In the genomic region with DNA sequence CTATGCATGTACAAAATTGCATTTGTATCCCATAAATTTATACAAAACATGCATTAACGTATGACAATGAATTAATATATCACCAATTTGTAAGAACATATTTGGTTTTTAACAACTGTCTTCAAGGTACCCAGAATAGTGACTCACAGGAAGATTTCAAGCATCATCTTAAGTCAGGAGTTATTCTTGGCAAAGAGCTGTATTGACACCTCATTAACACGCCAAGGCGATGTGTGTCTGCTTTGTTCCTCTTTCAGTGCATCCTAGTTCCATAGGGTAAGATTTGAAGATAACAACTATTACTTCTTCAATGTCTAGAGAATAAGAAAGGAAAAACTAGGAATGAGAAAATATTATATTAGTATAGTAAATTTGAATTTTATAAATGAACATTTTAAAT, we compare ENCODE assay signal across 15 cellular contexts. TPM values are rescaled to one million over a fixed set of nuclear protein-coding genes. Genes with fewer than 3 reads are reported as not detected.
"Had no signal": no experiment of that assay in that cellular context is flagged by ENCODE, and none has a peak within 500 bp of the region (broad histone marks: within the 10 kb centered on the region; RNA-seq: fewer than 3 reads in every experiment).

No MANE protein-coding gene starts in this region.

- H3K27me3 ChIP-seq: upper lobe of right lung had no signal

- H3K9me3 ChIP-seq: prostate gland, upper lobe of right lung had no signal

- H3K4me1 ChIP-seq: prostate gland, upper lobe of right lung had no signal

- H3K4me3 ChIP-seq: coronary artery, prostate gland, upper lobe of right lung had no signal

- DNase-seq: activated CD4-positive, alpha-beta memory T cell treated with anti-CD3 and anti-CD28 coated beads, Interleukin-2, amount 10 ng/mL, durations not matched to agents 7 days and 5 days; activated CD4-positive, alpha-beta T cell treated with anti-CD3 and anti-CD28 coated beads for 36 hours; activated T-cell treated with anti-CD3 and anti-CD28 coated beads, Interleukin-2, amount 50 U/mL, for 72 hours; aorta; effector memory CD4-positive, alpha-beta T cell; hypothalamus; occipital lobe; stimulated activated CD4-positive, alpha-beta T cell treated with anti-CD3 and anti-CD28 coated beads, Interleukin-2, amount 100 ng/mL, for 48 hours; stimulated activated naive CD8-positive, alpha-beta T cell treated with anti-CD3 and anti-CD28 coated beads, Interleukin-15, Interleukin-2, amounts not matched to agents 100 U/mL and 50 U/mL, for 24 hours; upper lobe of right lung had no signal

- H3K36me3 ChIP-seq: prostate gland, upper lobe of right lung had no signal

- H3K27ac ChIP-seq: coronary artery, prostate gland, upper lobe of right lung, VCaP had no signal

RNA-seq across cellular contexts. Expression of a gene that starts 35.8 kb away (rescaled TPM):
- total RNA-seq: activated CD4-positive, alpha-beta memory T cell treated with anti-CD3 and anti-CD28 coated beads, Interleukin-2, amount 10 ng/mL, durations not matched to agents 7 days and 5 days; natural killer cell treated with Interleukin-12 subunit alpha and Interleukin-12 subunit beta and Interleukin-15 and Interleukin-18, amount 100 ng/mL, for 72 hours; T-helper 2 cell treated with Interferon-gamma antibody and Interleukin-4, amounts not matched to agents 100 ng/mL and 5 ng/mL, for 36 hours had no signal
